In genomic region chr3:183230251-183230650, GRCh38 we compare ENCODE assay signal across 1 cellular context. TPM values are rescaled to one million over a fixed set of nuclear protein-coding genes. Genes with fewer than 3 reads are reported as not detected.
"Had no signal": no experiment of that assay in that cellular context is flagged by ENCODE, and none has a peak within 500 bp of the region (broad histone marks: within the 10 kb centered on the region; RNA-seq: fewer than 3 reads in every experiment).

No MANE protein-coding gene starts in this region.

RNA-seq across cellular contexts. Expression of gene B3GNT5, which starts 22.8 kb away (rescaled TPM):
- total RNA-seq: G401 had no signal
